ENCODE assay signal across 1 cellular context in genomic region chr1:153465728-153466625, GRCh38.
TF ChIP-seq lines count a peak whose summit lies in the region.

No MANE protein-coding gene starts in this region.

TF ChIP-seq in HepG2, 621 proteins besides CTCF, POLR2A, EP300 and RAD21 (continued from another document):
- TF ChIP-seq ARID5B (CRISPR knock-in tag; IDR thresholded peaks at IDR 0.05) = 0 out of 2 replicates have a peak, but pooled peaks have one; percentile 21
- TF ChIP-seq TAF1 (CRISPR knock-in tag; IDR thresholded peaks at IDR 0.05) = no peak
- peak; percentile 24 for TF ChIP-seq XRCC5 (optimal IDR thresholded peaks at IDR 0.05; ENCODE audit: low read length)
- TF ChIP-seq ZNF256 (CRISPR knock-in tag; conservative IDR thresholded peaks at IDR 0.05) = 0 out of 2 replicates have a peak, but pooled peaks have one; percentile 27
- 0 out of 2 replicates have a peak, but pooled peaks have one; percentile 31 for TF ChIP-seq KDM2A (CRISPR knock-in tag; IDR thresholded peaks at IDR 0.05; ENCODE audit: borderline replicate concordance, low read depth)
- TF ChIP-seq TFDP1 (CRISPR knock-in tag; IDR thresholded peaks at IDR 0.05; ENCODE audit: borderline replicate concordance) = peak; percentile 71; the same call in 1 of the 2 replicates
- TF ChIP-seq ZNF687 (CRISPR knock-in tag; IDR thresholded peaks at IDR 0.05) = peak; percentile 37
- no peak for TF ChIP-seq ZNF101 (CRISPR knock-in tag; IDR thresholded peaks at IDR 0.05; ENCODE audit: borderline replicate concordance, low read depth)
- peak; percentile 67 for TF ChIP-seq TFDP2 (CRISPR knock-in tag; IDR thresholded peaks at IDR 0.05)
- no peak for TF ChIP-seq BATF2 (CRISPR knock-in tag; IDR thresholded peaks at IDR 0.05)
- 0 out of 2 replicates have a peak, but pooled peaks have one; percentile 20 for TF ChIP-seq HOXA3 (CRISPR knock-in tag; IDR thresholded peaks at IDR 0.05)
- TF ChIP-seq ZC3H4 (CRISPR knock-in tag; IDR thresholded peaks at IDR 0.05; ENCODE audit: borderline replicate concordance) = no peak
- peak; percentile 84 for TF ChIP-seq MAX (IDR thresholded peaks at IDR 0.05)
- no peak for TF ChIP-seq ZMYM2 (CRISPR knock-in tag; IDR thresholded peaks at IDR 0.05)
- TF ChIP-seq FOSL2 (CRISPR knock-in tag; IDR thresholded peaks at IDR 0.05) = 0 out of 2 replicates have a peak, but pooled peaks have one; percentile 18
- peak; percentile 38; the same call in 1 of the 2 replicates for TF ChIP-seq SALL1 (CRISPR knock-in tag; IDR thresholded peaks at IDR 0.05)
- TF ChIP-seq ZNF768 (CRISPR knock-in tag; IDR thresholded peaks at IDR 0.05) = 0 out of 2 replicates have a peak, but pooled peaks have one; percentile 16
- 0 out of 2 replicates have a peak, but pooled peaks have one; percentile 33 for TF ChIP-seq ZMAT3 (CRISPR knock-in tag; conservative IDR thresholded peaks at IDR 0.05)
- TF ChIP-seq SMC3 (IDR thresholded peaks at IDR 0.05; ENCODE audit: low read length) = peak; percentile 43; the same call in 1 of the 2 replicates
- TF ChIP-seq MYC (CRISPR knock-in tag; IDR thresholded peaks at IDR 0.05; ENCODE audit: borderline replicate concordance) = peak; percentile 82; the same call in 1 of the 2 replicates
- peak; percentile 29; the same call in 1 of the 2 replicates for TF ChIP-seq ZFY (CRISPR knock-in tag; IDR thresholded peaks at IDR 0.05)
